22 cellular contexts compared by ENCODE assay signal in the genomic region with DNA sequence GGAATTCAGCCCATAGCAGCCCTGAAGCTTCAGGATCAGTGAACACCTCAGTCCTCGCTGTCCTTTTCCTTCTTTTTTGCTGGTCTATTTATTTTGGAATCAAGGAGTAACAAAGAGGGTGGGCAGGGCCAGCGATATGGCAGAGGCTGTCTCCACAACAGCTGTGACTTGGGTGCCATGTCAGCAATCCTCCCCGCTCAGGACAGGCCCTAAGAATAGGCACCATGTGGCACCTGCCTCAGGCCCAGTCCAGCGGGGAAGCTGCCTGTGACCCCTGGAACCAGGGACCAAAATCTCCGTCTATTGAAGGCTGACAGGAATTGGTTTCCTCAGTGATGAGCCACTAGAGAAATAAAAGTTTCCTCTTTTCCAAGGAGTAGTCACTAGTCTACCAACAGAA. TPM values are rescaled to one million over a fixed set of nuclear protein-coding genes. Genes with fewer than 3 reads are reported as not detected.
"Had no signal": no experiment of that assay in that cellular context is flagged by ENCODE, and none has a peak within 500 bp of the region (broad histone marks: within the 10 kb centered on the region; RNA-seq: fewer than 3 reads in every experiment).

No MANE protein-coding gene starts in this region.

- H3K27me3 ChIP-seq: MG63, SJCRH30 had no signal

- H3K36me3 ChIP-seq: MG63, SJCRH30 had no signal

- H3K4me3 ChIP-seq: MG63, SJCRH30 had no signal

- DNase-seq: IMR-90, Karpas-422, KG1, MG63, NCI-H1092 treated with DMSO at 0.1 percent for 48 hours, NCI-H1436, NCI-H187, NCI-H2029, NCI-H2081 treated with DMSO at 0.1 percent for 48 hours, NCI-H2171, NCI-H226, NCI-H446, NCI-H510A, NCI-H524 treated with DMSO at 0.1 percent for 48 hours, NCI-H69, NCI-H774, RPMI8226, SHP77 treated with DMSO at 0.1 percent for 48 hours, SJCRH30 had no signal

- ATAC-seq: HepG2, SK-N-SH treated with all-trans-retinoic acid at 6 μM for 48 hours had no signal

- H3K27ac ChIP-seq: SJCRH30 had no signal

- H3K4me1 ChIP-seq: SJCRH30 had no signal

- H3K9me3 ChIP-seq: MG63, SJCRH30 had no signal

RNA-seq across cellular contexts. Expression of gene TNR, which starts 58.6 kb away (rescaled TPM):
- total RNA-seq: HepG2, HT1080, IMR-90, SJCRH30 had no signal
- polyA plus RNA-seq: HepG2, IMR-90 had no signal
